30 cellular contexts compared by ENCODE assay signal in genomic region chr12:131441638-131442336, GRCh38.
"Had no signal": no experiment of that assay in that cellular context is flagged by ENCODE, and none has a peak within 500 bp of the region (broad histone marks: within the 10 kb centered on the region; RNA-seq: fewer than 3 reads in every experiment).

No MANE protein-coding gene starts in this region.

- ATAC-seq: activated CD8-positive, alpha-beta T cell treated with anti-CD3 and anti-CD28 coated beads for 36 hours; activated T-cell treated with anti-CD3 and anti-CD28 coated beads, Interleukin-2, amount 50 U/mL, for 72 hours had no signal

- H3K36me3 Mint-ChIP-seq: activated naive CD8-positive, alpha-beta T cell treated with anti-CD3 and anti-CD28 coated beads for 36 hours had no signal

- H3K4me3 Mint-ChIP-seq: activated CD4-positive, alpha-beta T cell treated with anti-CD3 and anti-CD28 coated beads, Interleukin-2, amount 10 ng/mL, durations not matched to agents 24 days and 14 days; activated CD8-positive, alpha-beta T cell treated with anti-CD3 and anti-CD28 coated beads for 36 hours; activated naive CD8-positive, alpha-beta T cell treated with anti-CD3 and anti-CD28 coated beads for 36 hours; activated T-cell treated with anti-CD3 and anti-CD28 coated beads, Interleukin-2, amount 50 U/mL, for 72 hours; activated T-helper 17 cell treated with anti-CD3 and anti-CD28 coated beads, Interleukin-2, amount 50 U/mL, for 72 hours; T-helper 1 cell treated with Interleukin-12 subunit alpha and Interleukin-12 subunit beta and Interleukin-4 antibody, amounts not matched to agents 30 μg/mL and 1 μg/mL, for 36 hours; T-helper 2 cell treated with Interferon-gamma antibody and Interleukin-4, amounts not matched to agents 5 μg/mL and 100 μg/mL, for 36 hours had no signal

- H3K27ac Mint-ChIP-seq: activated CD4-positive, alpha-beta T cell treated with anti-CD3 and anti-CD28 coated beads, Interleukin-2, amount 10 ng/mL, durations not matched to agents 24 days and 14 days; activated CD8-positive, alpha-beta T cell treated with anti-CD3 and anti-CD28 coated beads for 36 hours; activated naive CD8-positive, alpha-beta T cell treated with anti-CD3 and anti-CD28 coated beads for 36 hours; activated T-cell treated with anti-CD3 and anti-CD28 coated beads, Interleukin-2, amount 50 U/mL, for 72 hours; activated T-helper 17 cell treated with anti-CD3 and anti-CD28 coated beads, Interleukin-2, amount 50 U/mL, for 72 hours; T-helper 1 cell treated with Interleukin-12 subunit alpha and Interleukin-12 subunit beta and Interleukin-4 antibody, amounts not matched to agents 30 μg/mL and 1 μg/mL, for 36 hours; T-helper 2 cell treated with Interferon-gamma antibody and Interleukin-4, amounts not matched to agents 5 μg/mL and 100 μg/mL, for 36 hours had no signal

- H3K4me1 ChIP-seq: SJCRH30 had no signal

- H3K4me3 ChIP-seq: MG63, SJCRH30, SK-N-MC had no signal

- H3K9me3 Mint-ChIP-seq: activated CD4-positive, alpha-beta T cell treated with anti-CD3 and anti-CD28 coated beads, Interleukin-2, amount 10 ng/mL, durations not matched to agents 24 days and 14 days; activated CD8-positive, alpha-beta T cell treated with anti-CD3 and anti-CD28 coated beads for 36 hours; activated naive CD8-positive, alpha-beta T cell treated with anti-CD3 and anti-CD28 coated beads for 36 hours; activated T-cell treated with anti-CD3 and anti-CD28 coated beads, Interleukin-2, amount 50 U/mL, for 72 hours; activated T-helper 17 cell treated with anti-CD3 and anti-CD28 coated beads, Interleukin-2, amount 50 U/mL, for 72 hours; T-helper 1 cell treated with Interleukin-12 subunit alpha and Interleukin-12 subunit beta and Interleukin-4 antibody, amounts not matched to agents 30 μg/mL and 1 μg/mL, for 36 hours; T-helper 2 cell treated with Interferon-gamma antibody and Interleukin-4, amounts not matched to agents 5 μg/mL and 100 μg/mL, for 36 hours had no signal

- H3K4me1 Mint-ChIP-seq: activated CD4-positive, alpha-beta T cell treated with anti-CD3 and anti-CD28 coated beads, Interleukin-2, amount 10 ng/mL, durations not matched to agents 24 days and 14 days; activated naive CD8-positive, alpha-beta T cell treated with anti-CD3 and anti-CD28 coated beads for 36 hours; activated T-helper 17 cell treated with anti-CD3 and anti-CD28 coated beads, Interleukin-2, amount 50 U/mL, for 72 hours had no signal

- H3K27me3 Mint-ChIP-seq: activated CD8-positive, alpha-beta T cell treated with anti-CD3 and anti-CD28 coated beads for 36 hours had no signal

- FAIRE-seq: bronchial epithelial cell, TTC549 had no signal

- DNase-seq: activated CD4-positive, alpha-beta T cell treated with anti-CD3 and anti-CD28 coated beads, Interleukin-2, amount 10 ng/mL, durations not matched to agents 24 days and 14 days; activated CD4-positive, alpha-beta T cell treated with anti-CD3 and anti-CD28 coated beads, Interleukin-2, amount 50 U/mL, for 4 hours; activated CD8-positive, alpha-beta T cell treated with anti-CD3 and anti-CD28 coated beads for 36 hours; activated effector memory CD4-positive, alpha-beta T cell treated with anti-CD3 and anti-CD28 coated beads, Interleukin-2, amount 50 U/mL, for 16 hours; activated naive CD4-positive, alpha-beta T cell; activated naive CD4-positive, alpha-beta T cell treated with anti-CD3 and anti-CD28 coated beads, Interleukin-2, amount 50 U/mL, for 16 hours; activated naive CD8-positive, alpha-beta T cell treated with anti-CD3 and anti-CD28 coated beads for 36 hours; activated T-cell treated with anti-CD3 and anti-CD28 coated beads, Interleukin-2, amount 50 U/mL, for 1 hour; activated T-cell treated with anti-CD3 and anti-CD28 coated beads, Interleukin-2, amount 50 U/mL, for 72 hours; amniotic stem cell; aorta; Kasumi-1; KG1; NCI-H1048; NCI-H1105 treated with DMSO at 0.1 percent for 48 hours; NCI-H1436; NCI-H1694; NCI-H1930; NCI-H2081 treated with DMSO at 0.1 percent for 48 hours; NCI-H226; NCI-H446 treated with DMSO at 0.1 percent for 48 hours; NCI-H524 treated with DMSO at 0.1 percent for 48 hours; SJCRH30 had no signal

- H3K36me3 ChIP-seq: MG63, SJCRH30 had no signal

- H3K27ac ChIP-seq: SJCRH30, SK-N-MC had no signal

- H3K9me3 ChIP-seq: MG63, SJCRH30 had no signal

- H3K27me3 ChIP-seq: MG63, SJCRH30 had no signal
